25 cellular contexts compared by ENCODE assay signal in the genomic region with DNA sequence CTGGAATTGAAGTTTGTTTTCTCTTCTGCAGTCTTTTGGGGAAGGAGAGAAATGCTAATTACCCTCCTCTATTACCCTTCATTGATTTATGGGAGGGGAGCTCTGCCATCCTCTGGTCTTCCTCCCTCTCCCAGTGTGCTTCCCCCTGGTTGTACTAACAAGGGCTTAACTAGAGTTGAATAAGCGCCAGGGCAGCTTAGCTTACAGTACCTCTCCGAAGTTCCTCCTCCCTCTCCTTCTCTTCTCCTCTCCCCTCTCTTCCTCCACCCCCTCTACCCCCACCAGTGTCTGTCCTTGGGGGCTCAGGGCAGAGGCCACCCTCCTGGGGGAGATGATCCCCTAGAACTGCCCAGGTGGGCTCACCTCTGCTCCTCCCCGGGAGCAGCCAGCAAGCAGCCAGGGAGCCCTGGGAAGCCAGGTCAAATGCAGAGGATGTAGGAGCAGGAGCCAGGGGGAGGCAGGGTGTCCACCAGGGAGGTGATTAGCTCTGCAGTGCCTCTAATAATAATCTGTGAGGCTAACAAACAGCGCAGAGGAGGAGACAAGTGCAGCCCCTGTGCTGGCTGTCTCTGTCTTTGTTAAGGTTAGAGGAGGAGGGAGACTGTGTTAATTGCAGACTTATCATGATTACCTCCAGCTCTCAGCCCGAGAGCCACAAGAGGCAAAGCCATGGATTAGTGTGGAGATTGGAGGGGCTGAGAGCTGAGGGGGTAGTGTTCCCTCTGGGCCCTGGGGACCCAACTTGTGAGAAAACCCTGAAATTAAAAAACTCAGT.
DNase-seq lines count a peak whose midpoint lies in the region; ATAC-seq and TF ChIP-seq lines count a peak whose summit lies in the region.
"Had no signal": no experiment of that assay in that cellular context is flagged by ENCODE, and none has a peak within 500 bp of the region (broad histone marks: within the 10 kb centered on the region; RNA-seq: fewer than 3 reads in every experiment).

No MANE protein-coding gene starts in this region.

- H3K9me3 Mint-ChIP-seq in nephron = peaks cover 4% of the 10 kb centered on the region
- H3K9me3 Mint-ChIP-seq: activated CD4-positive, alpha-beta memory T cell treated with anti-CD3 and anti-CD28 coated beads for 36 hours; T-helper 2 cell treated with Interferon-gamma antibody and Interleukin-4, amounts not matched to agents 5 μg/mL and 100 μg/mL, for 36 hours had no signal

- H3K27ac Mint-ChIP-seq in nephron = peak overlapping the region; percentile 72 to 82 (median 80)
- H3K27ac Mint-ChIP-seq: activated B cell treated with CpG ODN at 0.5 μM for 24 hours; activated CD4-positive, alpha-beta memory T cell treated with anti-CD3 and anti-CD28 coated beads for 36 hours; activated naive CD8-positive, alpha-beta T cell treated with anti-CD3 and anti-CD28 coated beads, Interleukin-2, amount 50 U/mL, for 24 hours; CD4-positive, alpha-beta memory T cell; T-helper 2 cell treated with Interferon-gamma antibody and Interleukin-4, amounts not matched to agents 5 μg/mL and 100 μg/mL, for 36 hours had no signal

- H3K4me1 Mint-ChIP-seq in nephron = peaks cover 53% of the 10 kb centered on the region
- H3K4me1 Mint-ChIP-seq: activated B cell treated with CpG ODN at 0.5 μM for 24 hours; activated naive CD8-positive, alpha-beta T cell treated with anti-CD3 and anti-CD28 coated beads, Interleukin-2, amount 50 U/mL, for 24 hours; CD4-positive, alpha-beta memory T cell had no signal

- peak; percentile 38 for DNase-seq in DMS79 treated with DMSO at 0.1 percent for 48 hours (lab: John Stamatoyannopoulos, UW)
- no peak for DNase-seq in DMS79 (lab: John Stamatoyannopoulos, UW)
- peak; percentile 58 for DNase-seq in NCI-H1092 treated with DMSO at 0.1 percent for 48 hours (lab: John Stamatoyannopoulos, UW)
- DNase-seq in NCI-H82 (lab: John Stamatoyannopoulos, UW) = peak; percentile 89
- DNase-seq in iPS-NIHi11 (ENCODE audit: low spot score) = no peak
- DNase-seq in activated CD4-positive, alpha-beta T cell treated with anti-CD3 and anti-CD28 coated beads, Interleukin-2, amount 50 U/mL, for 4 hours = no peak
- DNase-seq: 8988T; activated B cell treated with CpG ODN at 0.5 μM for 24 hours; activated CD4-positive, alpha-beta memory T cell treated with anti-CD3 and anti-CD28 coated beads for 36 hours; activated effector memory CD4-positive, alpha-beta T cell treated with anti-CD3 and anti-CD28 coated beads, Interleukin-2, amount 50 U/mL, for 16 hours; activated naive CD8-positive, alpha-beta T cell treated with anti-CD3 and anti-CD28 coated beads, Interleukin-2, amount 50 U/mL, for 24 hours; CD4-positive, alpha-beta memory T cell; effector CD4-positive, alpha-beta T cell; foreskin melanocyte; mucosa of descending colon; NCI-H187; RPMI8226; SK-N-SH; stimulated activated CD4-positive, alpha-beta T cell treated with anti-CD3 and anti-CD28 coated beads, Interleukin-4, amount 100 ng/mL, for 24 hours; stomach; upper lobe of right lung had no signal

- H3K36me3 Mint-ChIP-seq in nephron (ENCODE audit: low read depth) = no peaks in the 10 kb centered on the region
- H3K36me3 Mint-ChIP-seq: activated CD4-positive, alpha-beta memory T cell treated with anti-CD3 and anti-CD28 coated beads for 36 hours; CD4-positive, alpha-beta memory T cell had no signal

- TF ChIP-seq CTCF in nephron (IDR thresholded peaks at IDR 0.05; ENCODE audit: unreplicated experiment in 3 of 3) = no peak

- peaks cover 4% of the 10 kb centered on the region for H3K27me3 Mint-ChIP-seq in nephron (ENCODE audit: low read depth)

- H3K4me3 Mint-ChIP-seq in nephron = peak overlapping the region in 1 of 3 experiments; percentile 26
- H3K4me3 Mint-ChIP-seq: activated B cell treated with CpG ODN at 0.5 μM for 24 hours; activated CD4-positive, alpha-beta memory T cell treated with anti-CD3 and anti-CD28 coated beads for 36 hours; activated naive CD8-positive, alpha-beta T cell treated with anti-CD3 and anti-CD28 coated beads, Interleukin-2, amount 50 U/mL, for 24 hours; CD4-positive, alpha-beta memory T cell; T-helper 2 cell treated with Interferon-gamma antibody and Interleukin-4, amounts not matched to agents 5 μg/mL and 100 μg/mL, for 36 hours had no signal

- ATAC-seq in HG03039 (IDR thresholded peaks at IDR 0.05; ENCODE audit: unreplicated experiment) = no peak
- ATAC-seq: activated naive CD8-positive, alpha-beta T cell treated with anti-CD3 and anti-CD28 coated beads, Interleukin-2, amount 50 U/mL, for 24 hours; esophagus mucosa; mucosa of descending colon; upper lobe of right lung had no signal

Comparison
In these comparisons a context has a peak if more than half of its experiments do, and no peak if none do; other contexts are left out.
1. DNase-seq: peak in DMS79 treated with DMSO at 0.1 percent for 48 hours (single experiment), NCI-H1092 treated with DMSO at 0.1 percent for 48 hours (single experiment) and NCI-H82 (single experiment); none in DMS79 (single experiment), iPS-NIHi11 (single experiment) and activated CD4-positive, alpha-beta T cell treated with anti-CD3 and anti-CD28 coated beads, Interleukin-2, amount 50 U/mL, for 4 hours (0 of 2).